Comparison of ENCODE assay signal across 27 cellular contexts in the genomic region with DNA sequence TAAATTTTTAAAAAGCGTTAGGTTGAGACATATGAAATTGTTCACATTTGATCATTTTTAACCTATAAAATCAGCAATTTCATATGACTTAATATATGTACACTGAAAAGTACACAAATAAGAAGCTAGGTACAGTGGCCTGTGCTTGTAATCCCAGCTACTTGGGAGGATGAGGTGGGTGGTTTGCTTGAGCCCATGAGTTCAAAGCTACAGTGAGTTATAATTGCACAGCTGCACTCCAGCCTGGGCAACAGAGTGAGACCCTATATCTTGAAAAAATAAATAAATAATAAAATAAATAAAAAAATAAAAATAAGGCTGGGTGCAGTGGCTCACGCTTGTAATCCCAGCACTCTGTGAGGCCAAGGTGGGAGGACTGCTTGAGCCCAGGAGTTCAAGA. TPM values are rescaled to one million over a fixed set of nuclear protein-coding genes. Genes with fewer than 3 reads are reported as not detected.
DNase-seq lines count a peak whose midpoint lies in the region; ATAC-seq, FAIRE-seq and TF ChIP-seq lines count a peak whose summit lies in the region.
"Had no signal": no experiment of that assay in that cellular context is flagged by ENCODE, and none has a peak within 500 bp of the region (broad histone marks: within the 10 kb centered on the region; RNA-seq: fewer than 3 reads in every experiment).

No MANE protein-coding gene starts in this region.

- peaks cover 2% of the 10 kb centered on the region for H3K9me3 Mint-ChIP-seq in activated T-cell treated with anti-CD3 and anti-CD28 coated beads, Interleukin-2, amount 50 U/mL, for 24 hours
- H3K9me3 Mint-ChIP-seq in central memory CD8-positive, alpha-beta T cell, result no peaks in the 10 kb centered on the region

- H3K4me1 Mint-ChIP-seq in activated T-cell treated with anti-CD3 and anti-CD28 coated beads, Interleukin-2, amount 50 U/mL, for 24 hours (ENCODE audit: low read depth), result peaks cover 8% of the 10 kb centered on the region
- H3K4me1 Mint-ChIP-seq in T-helper 17 cell, result peaks cover 22% of the 10 kb centered on the region
- peaks cover 9% of the 10 kb centered on the region for H3K4me1 Mint-ChIP-seq in central memory CD8-positive, alpha-beta T cell

- H3K9me3 ChIP-seq in right atrium auricular region, result peaks cover 0 to 4% of the 10 kb centered on the region in 2 donors
- peaks cover 4% of the 10 kb centered on the region for H3K9me3 ChIP-seq in left ventricle myocardium inferior (replicated peaks)
- H3K9me3 ChIP-seq in T-helper 17 cell (ENCODE audit: control insufficient read depth, low read length, poor library complexity, severe bottlenecking), result no peaks in the 10 kb centered on the region
- H3K9me3 ChIP-seq: BE2C had no signal

- no peak overlapping the region for H3K27ac Mint-ChIP-seq in activated T-cell treated with anti-CD3 and anti-CD28 coated beads, Interleukin-2, amount 50 U/mL, for 24 hours
- peak overlapping the region; percentile 71 for H3K27ac Mint-ChIP-seq in T-helper 17 cell
- H3K27ac Mint-ChIP-seq in central memory CD8-positive, alpha-beta T cell (ENCODE audit: low read depth), result peak overlapping the region; percentile 76
- H3K27ac Mint-ChIP-seq: CD4-positive, CD25-positive, alpha-beta regulatory T cell had no signal

- H3K27ac ChIP-seq in right atrium auricular region, result no peak overlapping the region
- H3K27ac ChIP-seq in left ventricle myocardium inferior (replicated peaks), result no peak overlapping the region
- H3K27ac ChIP-seq: BLaER1 had no signal

- H3K36me3 ChIP-seq in right atrium auricular region (no peaks in the 10 kb centered on the region), left ventricle myocardium inferior (no peaks in the 10 kb centered on the region)
- H3K36me3 ChIP-seq: BE2C had no signal

- H3K27me3 Mint-ChIP-seq in activated T-cell treated with anti-CD3 and anti-CD28 coated beads, Interleukin-2, amount 50 U/mL, for 24 hours, result no peaks in the 10 kb centered on the region
- no peaks in the 10 kb centered on the region for H3K27me3 Mint-ChIP-seq in T-helper 17 cell
- H3K27me3 Mint-ChIP-seq in central memory CD8-positive, alpha-beta T cell, result no peaks in the 10 kb centered on the region
- H3K27me3 Mint-ChIP-seq: CD4-positive, alpha-beta memory T cell; CD4-positive, CD25-positive, alpha-beta regulatory T cell; CD8-positive, alpha-beta memory T cell had no signal

- H3K4me3 ChIP-seq in right atrium auricular region (no peak overlapping the region), left ventricle myocardium inferior (no peak overlapping the region)
- H3K4me3 ChIP-seq: BLaER1, GM12878 had no signal

- intact Hi-C loops in left ventricle myocardium inferior (cut with micrococcal nuclease), result no loop called here

- no peak for TF ChIP-seq CTCF in right atrium auricular region (IDR thresholded peaks at IDR 0.05)
- no peak for TF ChIP-seq CTCF in left ventricle myocardium inferior (IDR thresholded peaks at IDR 0.05; ENCODE audit: borderline replicate concordance)

- no peaks in the 10 kb centered on the region for H3K27me3 ChIP-seq in right atrium auricular region
- H3K27me3 ChIP-seq in left ventricle myocardium inferior (ENCODE audit: low read depth), result no peaks in the 10 kb centered on the region
- H3K27me3 ChIP-seq: BE2C, BLaER1 had no signal

- H3K4me3 Mint-ChIP-seq in activated T-cell treated with anti-CD3 and anti-CD28 coated beads, Interleukin-2, amount 50 U/mL, for 24 hours, result no peak overlapping the region
- no peak overlapping the region for H3K4me3 Mint-ChIP-seq in T-helper 17 cell
- H3K4me3 Mint-ChIP-seq in central memory CD8-positive, alpha-beta T cell, result no peak overlapping the region
- H3K4me3 Mint-ChIP-seq: CD14-positive monocyte; CD4-positive, alpha-beta memory T cell; CD8-positive, alpha-beta memory T cell had no signal

- FAIRE-seq in GM12891 (lab: Jason Lieb, UNC), result no peak
- FAIRE-seq: A204.1, GM12878 had no signal

- TF ChIP-seq POLR2A in GM12891 (IDR thresholded peaks at IDR 0.05; ENCODE audit: low read depth, low read length), result no peak

- peaks cover 22% of the 10 kb centered on the region for H3K36me3 Mint-ChIP-seq in activated T-cell treated with anti-CD3 and anti-CD28 coated beads, Interleukin-2, amount 50 U/mL, for 24 hours (ENCODE audit: low read depth)
- H3K36me3 Mint-ChIP-seq in T-helper 17 cell (ENCODE audit: low read depth), result no peaks in the 10 kb centered on the region
- peaks cover 5% of the 10 kb centered on the region for H3K36me3 Mint-ChIP-seq in central memory CD8-positive, alpha-beta T cell (ENCODE audit: insufficient read depth)

- no peak for ATAC-seq in T-helper 17 cell
- no peak for ATAC-seq in central memory CD8-positive, alpha-beta T cell (replicated peaks; ENCODE audit: extremely low read depth, poor library complexity, severe bottlenecking)
- no peak for ATAC-seq in GM19035 (IDR thresholded peaks at IDR 0.05; ENCODE audit: unreplicated experiment)
- ATAC-seq: GM12878 had no signal

- peaks cover 0 to 5% of the 10 kb centered on the region in 2 donors for H3K4me1 ChIP-seq in right atrium auricular region
- peaks cover 8% of the 10 kb centered on the region for H3K4me1 ChIP-seq in left ventricle myocardium inferior

- DNase-seq in activated T-cell treated with anti-CD3 and anti-CD28 coated beads, Interleukin-2, amount 50 U/mL, for 1 hour, result peak; percentile 0
- DNase-seq in activated T-cell treated with anti-CD3 and anti-CD28 coated beads, Interleukin-2, amount 50 U/mL, for 24 hours, result no peak
- DNase-seq in right atrium auricular region (ENCODE audit: low spot score) (peak; percentile 23), left ventricle myocardium inferior (no peak), T-helper 17 cell (no peak), GM12891 (ENCODE audit: insufficient read length, low spot score) (no peak)
- no peak for DNase-seq in central memory CD8-positive, alpha-beta T cell (ENCODE audit: low spot score in 2 of 2)
- DNase-seq: 8988T; ACHN; BE2C; C1 segment of cervical spinal cord; CD4-positive, alpha-beta memory T cell; CD4-positive, CD25-positive, alpha-beta regulatory T cell; CD8-positive, alpha-beta memory T cell; COR-L47; DMS 273 treated with DMSO at 0.1 percent for 48 hours; DMS153; DMS53; DMS79; DND-41; EL; GDM1 had no signal

TF ChIP-seq in GM12891, 5 proteins besides CTCF, POLR2A, EP300 and RAD21:
- no peak for TF ChIP-seq POU2F2 (IDR thresholded peaks at IDR 0.05; ENCODE audit: low read depth, low read length)
- TF ChIP-seq SPI1 (IDR thresholded peaks at IDR 0.05; ENCODE audit: low read depth, low read length), result no peak
- TF ChIP-seq TAF1 (IDR thresholded peaks at IDR 0.05; ENCODE audit: low read depth, low read length), result no peak
- no peak for TF ChIP-seq PAX5 (IDR thresholded peaks at IDR 0.05; ENCODE audit: insufficient read depth, low read length, severe bottlenecking)
- no peak for TF ChIP-seq POLR2AphosphoS5 (IDR thresholded peaks at IDR 0.05; ENCODE audit: low read depth, low read length)

RNA-seq across cellular contexts. Expression of gene EPB41, which starts 5.2 kb away (rescaled TPM):
- 10 to 100 TPM; 19.1 to 25.4 TPM for total RNA-seq in right atrium auricular region
- total RNA-seq in left ventricle myocardium inferior, result 23.4 TPM
- 100 to 1,000 TPM; 193 to 221 TPM for total RNA-seq in T-helper 17 cell
- polyA plus RNA-seq in GM12891 (2012; ENCODE audit: low read depth, missing spikeins), result 4.6 TPM

Comparison
In these comparisons a context has a peak if more than half of its experiments do, and no peak if none do; other contexts are left out.
1. DNase-seq: peak in activated T-cell treated with anti-CD3 and anti-CD28 coated beads, Interleukin-2, amount 50 U/mL, for 1 hour (single experiment) and right atrium auricular region (single experiment); none in activated T-cell treated with anti-CD3 and anti-CD28 coated beads, Interleukin-2, amount 50 U/mL, for 24 hours (single experiment), left ventricle myocardium inferior (single experiment), T-helper 17 cell (0 of 3), central memory CD8-positive, alpha-beta T cell (0 of 2) and GM12891 (single experiment).